Comparison of ENCODE assay signal across 19 cellular contexts in genomic region chr19:7252364-7252763, GRCh38. TPM values are rescaled to one million over a fixed set of nuclear protein-coding genes. Genes with fewer than 3 reads are reported as not detected.
A peak's percentile ranks its signal among the peaks of the same experiment; 100 is the strongest.
DNase-seq lines count a peak whose midpoint lies in the region; ATAC-seq, FAIRE-seq and TF ChIP-seq lines count a peak whose summit lies in the region.
"Had no signal": no experiment of that assay in that cellular context is flagged by ENCODE, and none has a peak within 500 bp of the region (broad histone marks: within the 10 kb centered on the region; RNA-seq: fewer than 3 reads in every experiment).

No MANE protein-coding gene starts in this region.

- FAIRE-seq in GM12878 (lab: Jason Lieb, UNC) (no peak), pancreas (lab: Jason Lieb, UNC) (no peak)
- FAIRE-seq: A204.1, GM19239, H1 had no signal

- TF ChIP-seq CTCF in GM12878 (IDR thresholded peaks at IDR 0.05 in 2 of 3, conservative IDR thresholded peaks at IDR 0.05 in 1 of 3; ENCODE audit: control insufficient read depth in 2 of 3, extremely low read depth in 1 of 3, insufficient read depth in 1 of 3, low read depth in 3 of 3, low read length in 3 of 3) (no peak), pancreas (IDR thresholded peaks at IDR 0.05) (no peak)

- no peak overlapping the region for H3K4me2 ChIP-seq in GM12878 (ENCODE audit: control insufficient read depth, insufficient read depth)

- no peak for TF ChIP-seq RAD21 in GM12878 (IDR thresholded peaks at IDR 0.05; ENCODE audit: insufficient read depth, low read depth, low read length)

- no peak overlapping the region for H3K9ac ChIP-seq in GM12878 (ENCODE audit: control insufficient read depth, insufficient read depth, low read length)
- H3K9ac ChIP-seq: GM23248 had no signal

- H2AFZ ChIP-seq in GM12878 (ENCODE audit: control insufficient read depth, low read depth, low read length) = no peak overlapping the region
- H2AFZ ChIP-seq: GM23248 had no signal

- no peak for TF ChIP-seq EP300 in GM12878 (IDR thresholded peaks at IDR 0.05; ENCODE audit: borderline replicate concordance in 1 of 2, control insufficient read depth in 1 of 2, low read depth in 2 of 2, low read length in 2 of 2)

- POLR2A ChIA-PET in GM12878 (lab: Charles Lee) = no interaction called here

- H3K4me3 ChIP-seq in GM12878 (no peak overlapping the region), pancreas (no peak overlapping the region)
- H3K4me3 ChIP-seq: GM23248 had no signal

- H3K79me2 ChIP-seq in GM12878 (ENCODE audit: control insufficient read depth, insufficient read depth, low read length) = peaks cover 26% of the 10 kb centered on the region

- SMC1A ChIA-PET in GM12878 (lab: Charles Lee; ENCODE audit: uncharacterized antibody, unreplicated experiment) = no interaction called here

- peaks cover 3% of the 10 kb centered on the region for H3K4me1 ChIP-seq in GM12878 (ENCODE audit: control insufficient read depth, insufficient read depth, low read length)
- H3K4me1 ChIP-seq in pancreas = peaks cover 8 to 47% (median 19%) of the 10 kb centered on the region in 3 donors

- RAD21 ChIA-PET in GM12878 (lab: Charles Lee; ENCODE audit: unreplicated experiment) = no interaction called here

- CTCF ChIA-PET in GM12878 (lab: Yijun Ruan, JAX) = no interaction called here

- intact Hi-C loops in left ventricle myocardium superior (cut with micrococcal nuclease) = no loop called here
- intact Hi-C loops in left cardiac atrium (cut with DNase I) = no loop called here
- intact Hi-C loops in GM12878 (cut with micrococcal nuclease; ENCODE audit: unreplicated experiment) = no loop called here
- intact Hi-C loops in pancreas (cut with DNase I) = no loop called here

- H3K27ac ChIP-seq in GM12878 (ENCODE audit: control insufficient read depth, insufficient read depth) = no peak overlapping the region
- peak overlapping the region in 3 of 4 donors; percentile 28 to 73 (median 53) for H3K27ac ChIP-seq in pancreas
- H3K27ac ChIP-seq: 22Rv1, GM23248 had no signal

- DNase-seq in left ventricle myocardium superior (peak; percentile 11), left cardiac atrium (no peak), GM12878 (ENCODE audit: low read depth, low spot score) (no peak), pancreas (peak in 3 of 6 donors; percentile 61 to 76 (median 64)), COLO829 (ENCODE audit: low spot score) (no peak)
- DNase-seq in stimulated activated CD4-positive, alpha-beta T cell treated with anti-CD3 and anti-CD28 coated beads, Interleukin-4, amount 100 ng/mL, for 1 hour = no peak
- DNase-seq: C1 segment of cervical spinal cord; Caco-2; CD4-positive, alpha-beta memory T cell; DMS79; GF-D8; GM23248; H7 had no signal

- H3K9me3 ChIP-seq in GM12878 (replicated peaks; ENCODE audit: control insufficient read depth, insufficient read depth, low read length) = no peaks in the 10 kb centered on the region; the same call in 2 of the 3 replicates
- H3K9me3 ChIP-seq in pancreas = no peaks in the 10 kb centered on the region
- H3K9me3 ChIP-seq: Caco-2 had no signal

- WGBS in GM12878 (ENCODE audit: insufficient coverage, insufficient replicate concordance, low lambda C conversion rate, missing lambda C conversion rate) = 95% methylated on average over 11 of the region's 11 CpGs
- WGBS in pancreas, 2 donors = 45 to 46% methylated on average over 11 of the region's 11 CpGs

- TF ChIP-seq POLR2A in GM12878 (IDR thresholded peaks at IDR 0.05; ENCODE audit: low read depth, low read length) = no peak

- no peaks in the 10 kb centered on the region for H4K20me1 ChIP-seq in GM12878 (ENCODE audit: control insufficient read depth, insufficient read depth)

- BruUV-seq in GM12878 (replicated peaks; lab: Mats Ljungman, UMichigan) = no TSS peak

- no peaks in the 10 kb centered on the region; a peak in 2 of 4 replicates for H3K36me3 ChIP-seq in GM12878 (ENCODE audit: control insufficient read depth in 2 of 2, insufficient read depth in 2 of 2, low read length in 1 of 2)
- H3K36me3 ChIP-seq in pancreas = no peaks in the 10 kb centered on the region

- in situ Hi-C loops in GM12878 (cut with MboI) = no loop called here

- H3K27me3 ChIP-seq in GM12878 (replicated peaks in 1 of 2; ENCODE audit: control insufficient read depth in 2 of 2, insufficient read depth in 2 of 2, low read length in 1 of 2) (no peaks in the 10 kb centered on the region), pancreas (no peaks in the 10 kb centered on the region)

- ATAC-seq in left ventricle myocardium superior = no peak
- ATAC-seq in left cardiac atrium = no peak
- no peak for ATAC-seq in GM12878
- peak; percentile 10 to 60 (median 20) for ATAC-seq in pancreas
- no peak for ATAC-seq in HG02763 (IDR thresholded peaks at IDR 0.05; ENCODE audit: unreplicated experiment)
- ATAC-seq: HCT116 had no signal

TF ChIP-seq in GM12878, 131 proteins besides CTCF, POLR2A, EP300 and RAD21 (continues in another document):
- TF ChIP-seq E2F8 (IDR thresholded peaks at IDR 0.05; ENCODE audit: low read depth, partially characterized antibody) (no peak), ZBED1 (IDR thresholded peaks at IDR 0.05; ENCODE audit: borderline replicate concordance) (no peak), BCL3 (IDR thresholded peaks at IDR 0.05; ENCODE audit: borderline replicate concordance, insufficient read depth, low read depth, low read length, poor library complexity, severe bottlenecking) (peak; percentile 98), ZBTB33 (IDR thresholded peaks at IDR 0.05) (no peak), SP1 (IDR thresholded peaks at IDR 0.05; ENCODE audit: low read depth, low read length) (no peak), ZZZ3 (IDR thresholded peaks at IDR 0.05; ENCODE audit: control insufficient read depth, insufficient read length, low read depth) (no peak), TAF1 (IDR thresholded peaks at IDR 0.05; ENCODE audit: borderline replicate concordance, low read depth, low read length) (no peak)

RNA-seq across cellular contexts. Expression of gene INSR, which starts 41.9 kb away (rescaled TPM):
- total RNA-seq in left ventricle myocardium superior = 62.6 TPM
- 10 to 100 TPM; 44.6 to 52.9 TPM for total RNA-seq in left cardiac atrium
- 603 and 662 TPM in 2 replicates for total RNA-seq in GM12878 (2013; cell fraction: nucleolus; rRNA removed)
- 21.1 and 24.1 TPM in 2 replicates for total RNA-seq in GM12878 (2014; rRNA removed)
- 14.0 and 14.8 TPM in 2 replicates for total RNA-seq in GM12878 (2014; rRNA removed; fragmentation: Illumina TruSeq; extraction: Trizol)
- total RNA-seq in GM12878 (2021) = 34.5 and 34.6 TPM in 2 replicates
- polyA plus RNA-seq in GM12878 (2011; ENCODE audit: low read depth) = 15.2 TPM
- polyA plus RNA-seq in GM12878 (2011; rRNA removed) = 17.8 and 34.9 TPM in 2 replicates
- polyA plus RNA-seq in GM12878 (2011; cell fraction: cytosol; rRNA removed) = 25.6 and 39.1 TPM in 2 replicates
- 69.7 and 70.7 TPM in 2 replicates for polyA plus RNA-seq in GM12878 (2011; cell fraction: nucleus; rRNA removed)
- polyA plus RNA-seq in GM12878 (2012) = 19.3 and 20.0 TPM in 2 replicates
- 8.3 and 11.2 TPM in 2 replicates for polyA plus RNA-seq in GM12878 (2014; fragmentation: Illumina TruSeq; extraction: Trizol)
- polyA plus RNA-seq in GM12878 (2014; fragmentation: Nextera tagmentation; extraction: Ambion mirVana) = 1 to 10 TPM; 4.2 to 8.0 TPM
- 19.9 and 20.4 TPM in 2 replicates for polyA plus RNA-seq in GM12878 (2014; rRNA removed)
- polyA plus RNA-seq in GM12878 (2016; fragmentation: Nextera tagmentation; extraction: Ambion mirVana) = 10 to 100 TPM in 1 of 2 experiments, 1 to 10 TPM in 1; 9.9 to 12.4 TPM
- polyA minus RNA-seq in GM12878 (2011; rRNA and poly(A)+ RNA removed) = 328 and 339 TPM in 2 replicates
- polyA minus RNA-seq in GM12878 (2011; cell fraction: cytosol; rRNA and poly(A)+ RNA removed) = 69.8 and 74.7 TPM in 2 replicates
- polyA minus RNA-seq in GM12878 (2011; cell fraction: nucleus; rRNA and poly(A)+ RNA removed) = 131 and 160 TPM in 2 replicates
- 100 to 1,000 TPM in 5 of 6 donors, 10 to 100 TPM in 1; 90.5 to 205 (median 129) TPM for total RNA-seq in pancreas
- 10 to 100 TPM; 45.1 to 48.7 TPM for polyA plus RNA-seq in pancreas

Comparison
In these comparisons a context has a peak if more than half of its experiments do, and no peak if none do; other contexts are left out.
1. ATAC-seq: peak in pancreas (4 of 4); none in left ventricle myocardium superior (single experiment), left cardiac atrium (0 of 2), GM12878 (single experiment) and HG02763 (single experiment).